17 cellular contexts compared by ENCODE assay signal in genomic region chr1:231170875-231171274, GRCh38. TPM values are rescaled to one million over a fixed set of nuclear protein-coding genes. Genes with fewer than 3 reads are reported as not detected.
A peak's percentile ranks its signal among the peaks of the same experiment; 100 is the strongest.
DNase-seq lines count a peak whose midpoint lies in the region; ATAC-seq, FAIRE-seq and TF ChIP-seq lines count a peak whose summit lies in the region.
"Had no signal": no experiment of that assay in that cellular context is flagged by ENCODE, and none has a peak within 500 bp of the region (broad histone marks: within the 10 kb centered on the region; RNA-seq: fewer than 3 reads in every experiment).

No MANE protein-coding gene starts in this region.

- H3K4me1 Mint-ChIP-seq in H9 (peaks cover 0 to 6% of the 10 kb centered on the region in 2 experiments; a peak in 2 of 4 replicates), endodermal cell (peaks cover 1% of the 10 kb centered on the region)
- peaks cover 2% of the 10 kb centered on the region for H3K4me1 Mint-ChIP-seq in activated CD4-positive, alpha-beta memory T cell treated with anti-CD3 and anti-CD28 coated beads, Interleukin-2, amount 10 ng/mL, durations not matched to agents 7 days and 5 days
- H3K4me1 Mint-ChIP-seq: IgD-negative memory B cell, naive B cell had no signal

- H3K4me2 ChIP-seq in H9 (ENCODE audit: insufficient read depth, insufficient read length, low read length) (no peak overlapping the region), OCI-LY7 (ENCODE audit: low read length) (no peak overlapping the region)

- H3K27me3 ChIP-seq in H9 (ENCODE audit: insufficient read depth, low read length): peaks cover 7% of the 10 kb centered on the region; the same call in 1 of the 2 replicates
- H3K27me3 ChIP-seq in endodermal cell (ENCODE audit: control insufficient read depth, insufficient read depth, low read length, poor library complexity, severe bottlenecking): peaks cover 12% of the 10 kb centered on the region
- H3K27me3 ChIP-seq: adrenal gland had no signal

- no peak overlapping the region for H3K14ac ChIP-seq in H9 (ENCODE audit: insufficient read depth, low read length)

- peak; percentile 21 for FAIRE-seq in D721Med (lab: Jason Lieb, UNC)
- FAIRE-seq: GM12892 had no signal

- H4K20me1 ChIP-seq in H9 (ENCODE audit: control insufficient read depth, insufficient read depth, insufficient read length): no peaks in the 10 kb centered on the region
- H4K20me1 ChIP-seq in OCI-LY7 (ENCODE audit: insufficient read depth, low read length): no peaks in the 10 kb centered on the region

- H3K9me3 Mint-ChIP-seq in H9: no peaks in the 10 kb centered on the region; a peak in 1 of 5 replicates
- H3K9me3 Mint-ChIP-seq in endodermal cell: no peaks in the 10 kb centered on the region
- no peaks in the 10 kb centered on the region for H3K9me3 Mint-ChIP-seq in activated CD4-positive, alpha-beta memory T cell treated with anti-CD3 and anti-CD28 coated beads, Interleukin-2, amount 10 ng/mL, durations not matched to agents 7 days and 5 days
- H3K9me3 Mint-ChIP-seq: CD8-positive, alpha-beta T cell; IgD-negative memory B cell had no signal

- H3K36me3 ChIP-seq in OCI-LY7 (ENCODE audit: insufficient read depth, low read length) (no peaks in the 10 kb centered on the region), endodermal cell (ENCODE audit: control insufficient read depth, insufficient read depth, low read length) (no peaks in the 10 kb centered on the region)
- H3K36me3 ChIP-seq: adrenal gland, gastrocnemius medialis, sigmoid colon had no signal

- no peak overlapping the region for H2BK5ac ChIP-seq in H9 (ENCODE audit: insufficient read length, low read length)

- TF ChIP-seq CTCF in D721Med (IDR thresholded peaks at IDR 0.05; ENCODE audit: insufficient read depth, missing control alignments) (no peak), H9 (conservative IDR thresholded peaks at IDR 0.05) (peak; percentile 62), OCI-LY7 (conservative IDR thresholded peaks at IDR 0.05; ENCODE audit: low read length) (peak; percentile 59), endodermal cell (conservative IDR thresholded peaks at IDR 0.05) (peak; percentile 79)

- H3K4me1 ChIP-seq in H9 (ENCODE audit: insufficient read depth, low read length) (no peaks in the 10 kb centered on the region), OCI-LY7 (ENCODE audit: insufficient read depth, low read length, poor library complexity, severe bottlenecking) (no peaks in the 10 kb centered on the region), endodermal cell (ENCODE audit: control insufficient read depth, insufficient read depth, low read length) (no peaks in the 10 kb centered on the region)
- H3K4me1 ChIP-seq: gastrocnemius medialis, sigmoid colon had no signal

- no peak overlapping the region for H4K5ac ChIP-seq in H9 (ENCODE audit: insufficient read length, low read depth, low read length)

- H3K79me1 ChIP-seq in H9 (ENCODE audit: insufficient read depth, low read depth, low read length, poor library complexity, severe bottlenecking): no peaks in the 10 kb centered on the region

- H2BK15ac ChIP-seq in H9 (ENCODE audit: low read depth, low read length): no peak overlapping the region

- H3K23ac ChIP-seq in H9 (ENCODE audit: insufficient read length, low read depth, low read length): no peak overlapping the region

- no TSS peak for BruUV-seq in OCI-LY7 (replicated peaks; lab: Mats Ljungman, UMichigan)

- DNase-seq in D721Med (ENCODE audit: insufficient read length, low spot score) (no peak), H9 (no peak), OCI-LY7 (ENCODE audit: low spot score) (peak; percentile 18), endodermal cell (peak; percentile 63), posterior cingulate gyrus (no peak), A172 (ENCODE audit: low spot score) (no peak)
- no peak for DNase-seq in activated CD4-positive, alpha-beta memory T cell treated with anti-CD3 and anti-CD28 coated beads, Interleukin-2, amount 10 ng/mL, durations not matched to agents 7 days and 5 days
- DNase-seq: adrenal gland; CD8-positive, alpha-beta T cell; gastrocnemius medialis; kidney glomerular epithelial cell; naive B cell; NCI-H2029 treated with DMSO at 0.1 percent for 48 hours; sigmoid colon had no signal

- no peaks in the 10 kb centered on the region for H3K23me2 ChIP-seq in H9 (ENCODE audit: insufficient read length, low read depth, low read length, poor library complexity, severe bottlenecking)

- no peak overlapping the region for H2AFZ ChIP-seq in H9 (ENCODE audit: low read length)
- H2AFZ ChIP-seq in OCI-LY7 (ENCODE audit: low read length): no peak overlapping the region

- H3K18ac ChIP-seq in H9 (ENCODE audit: insufficient read length, low read depth, low read length): no peak overlapping the region

- H3K9me2 ChIP-seq in OCI-LY7 (ENCODE audit: insufficient read depth, low read length): no peaks in the 10 kb centered on the region

- H3K56ac ChIP-seq in H9 (ENCODE audit: insufficient read length, low read depth, low read length): no peak overlapping the region

- no CpG with 5 or more reads among the region's 1 CpG for WGBS in H9 (ENCODE audit: extremely low coverage, insufficient read length, low lambda C conversion rate)
- WGBS in endodermal cell (ENCODE audit: insufficient coverage in 1 of 2, insufficient read length in 1 of 2), 2 experiments: 88 to 98% methylated on average over 1 of the region's 1 CpG

- POLR2A ChIA-PET in OCI-LY7 (lab: Charles Lee): no interaction called here
- POLR2A ChIA-PET in activated CD4-positive, alpha-beta memory T cell treated with anti-CD3 and anti-CD28 coated beads, Interleukin-2, amount 10 ng/mL, durations not matched to agents 7 days and 5 days (lab: Charles Lee): no interaction called here

- no peak overlapping the region for H4K8ac ChIP-seq in H9 (replicated peaks; ENCODE audit: insufficient read length, low read depth, low read length)

- H3K27ac ChIP-seq in H9 (ENCODE audit: insufficient read length, low read depth, low read length): no peak overlapping the region
- no peak overlapping the region for H3K27ac ChIP-seq in OCI-LY7 (ENCODE audit: low read depth, low read length, poor library complexity, severe bottlenecking)
- H3K27ac ChIP-seq in endodermal cell (ENCODE audit: low read depth, low read length): no peak overlapping the region
- H3K27ac ChIP-seq: adrenal gland, gastrocnemius medialis, sigmoid colon had no signal

- H3K79me2 ChIP-seq in H9 (ENCODE audit: insufficient read depth, low read length) (no peaks in the 10 kb centered on the region), OCI-LY7 (ENCODE audit: insufficient read depth, low read depth, low read length) (no peaks in the 10 kb centered on the region)

- H3K36me3 Mint-ChIP-seq in H9 (ENCODE audit: insufficient read depth in 1 of 3, low read depth in 3 of 3): no peaks in the 10 kb centered on the region
- no peaks in the 10 kb centered on the region for H3K36me3 Mint-ChIP-seq in endodermal cell (ENCODE audit: low read depth)
- no peaks in the 10 kb centered on the region for H3K36me3 Mint-ChIP-seq in activated CD4-positive, alpha-beta memory T cell treated with anti-CD3 and anti-CD28 coated beads, Interleukin-2, amount 10 ng/mL, durations not matched to agents 7 days and 5 days (ENCODE audit: low read depth)
- H3K36me3 Mint-ChIP-seq: CD8-positive, alpha-beta T cell; IgD-negative memory B cell had no signal

- H3K9ac ChIP-seq in H9 (ENCODE audit: extremely low read depth, insufficient read length, low read length): no peak overlapping the region
- H3K9ac ChIP-seq in endodermal cell (ENCODE audit: extremely low read depth, low read length, poor library complexity, severe bottlenecking): no peak overlapping the region

- H3T11ph ChIP-seq in H9 (ENCODE audit: low read length): no peak overlapping the region

- no peak overlapping the region for H2BK20ac ChIP-seq in H9 (ENCODE audit: low read depth, low read length, poor library complexity, severe bottlenecking)

- CTCF ChIA-PET in OCI-LY7 (lab: Charles Lee; ENCODE audit: unreplicated experiment): no interaction called here
- CTCF ChIA-PET in activated CD4-positive, alpha-beta memory T cell treated with anti-CD3 and anti-CD28 coated beads, Interleukin-2, amount 10 ng/mL, durations not matched to agents 7 days and 5 days (lab: Charles Lee): interaction anchor here (0.8 kb wide), 1 partner anchor 12 kb away, joined by 3 read pairs; no protein-coding TSS in a partner anchor

- no peak overlapping the region for H2BK12ac ChIP-seq in H9 (ENCODE audit: insufficient read length, low read depth, low read length)

- no peak overlapping the region for H4K91ac ChIP-seq in H9 (ENCODE audit: insufficient read length, low read depth, low read length)

- H3K27me3 Mint-ChIP-seq in H9 (ENCODE audit: low read depth) (peaks cover 86% of the 10 kb centered on the region), endodermal cell (ENCODE audit: insufficient read depth) (peaks cover 52% of the 10 kb centered on the region)
- peaks cover 34% of the 10 kb centered on the region for H3K27me3 Mint-ChIP-seq in activated CD4-positive, alpha-beta memory T cell treated with anti-CD3 and anti-CD28 coated beads, Interleukin-2, amount 10 ng/mL, durations not matched to agents 7 days and 5 days

- H3K4ac ChIP-seq in H9 (ENCODE audit: low read depth, low read length): no peak overlapping the region

- no peak overlapping the region for H2AK5ac ChIP-seq in H9 (ENCODE audit: insufficient read length, low read length)

- H3K9me3 ChIP-seq in H9 (ENCODE audit: control insufficient read depth, low read depth, low read length) (no peaks in the 10 kb centered on the region), OCI-LY7 (ENCODE audit: low read length) (no peaks in the 10 kb centered on the region), endodermal cell (ENCODE audit: control insufficient read depth, low read length) (no peaks in the 10 kb centered on the region)
- H3K9me3 ChIP-seq: adrenal gland, gastrocnemius medialis, sigmoid colon had no signal

- intact Hi-C loops in OCI-LY7 (cut with micrococcal nuclease; ENCODE audit: unreplicated experiment): no loop called here
- intact Hi-C loops in posterior cingulate gyrus (cut with DNase I): no loop called here

- ATAC-seq in GM18517 (IDR thresholded peaks at IDR 0.05; ENCODE audit: unreplicated experiment): no peak
- ATAC-seq: CD8-positive, alpha-beta T cell; gastrocnemius medialis had no signal

- H3K4me3 ChIP-seq in OCI-LY7 (ENCODE audit: low read depth, low read length, poor library complexity, severe bottlenecking) (no peak overlapping the region), endodermal cell (ENCODE audit: low read length) (no peak overlapping the region)
- H3K4me3 ChIP-seq: adrenal gland, gastrocnemius medialis, sigmoid colon had no signal

- H3K27ac Mint-ChIP-seq in H9 (no peak overlapping the region), endodermal cell (no peak overlapping the region)
- no peak overlapping the region for H3K27ac Mint-ChIP-seq in activated CD4-positive, alpha-beta memory T cell treated with anti-CD3 and anti-CD28 coated beads, Interleukin-2, amount 10 ng/mL, durations not matched to agents 7 days and 5 days
- H3K27ac Mint-ChIP-seq: CD8-positive, alpha-beta T cell; IgD-negative memory B cell; naive B cell had no signal

- H2BK120ac ChIP-seq in H9 (ENCODE audit: low read depth, low read length, poor library complexity, severe bottlenecking): no peak overlapping the region

- H3K4me3 Mint-ChIP-seq in H9: no peak overlapping the region
- no peak overlapping the region for H3K4me3 Mint-ChIP-seq in endodermal cell
- H3K4me3 Mint-ChIP-seq in activated CD4-positive, alpha-beta memory T cell treated with anti-CD3 and anti-CD28 coated beads, Interleukin-2, amount 10 ng/mL, durations not matched to agents 7 days and 5 days: no peak overlapping the region
- H3K4me3 Mint-ChIP-seq: CD8-positive, alpha-beta T cell; IgD-negative memory B cell; naive B cell had no signal

RNA-seq across cellular contexts. Expression of gene TRIM67, which starts 9.0 kb away (rescaled TPM):
- total RNA-seq in H9 (2021) (not detected in 2 replicates), OCI-LY7 (2022) (0.04 and 0.06 TPM in 2 replicates), endodermal cell (under 1 TPM; 0.04 TPM)
- 0.03 TPM in 1 of 2 replicates, not detected in the other for total RNA-seq in OCI-LY7 (2014; rRNA removed; shearing (Covaris generic))
- polyA plus RNA-seq in endodermal cell (2013, experiment 1 of 2): 1.1 TPM
- polyA plus RNA-seq in endodermal cell (2013, experiment 2 of 2): 1.0 TPM
- not detected for total RNA-seq in activated CD4-positive, alpha-beta memory T cell treated with anti-CD3 and anti-CD28 coated beads, Interleukin-2, amount 10 ng/mL, durations not matched to agents 7 days and 5 days
- 0.02 and 0.05 TPM in 2 replicates for total RNA-seq in A172 (2014; rRNA removed; shearing (Covaris generic))
- total RNA-seq: CD8-positive, alpha-beta T cell; gastrocnemius medialis had no signal
- polyA plus RNA-seq: IgD-negative memory B cell had no signal

Comparison
In these comparisons a context has a peak if more than half of its experiments do, and no peak if none do; other contexts are left out.
1. DNase-seq: peak in OCI-LY7 (single experiment) and endodermal cell (single experiment); none in D721Med (single experiment), H9 (single experiment), activated CD4-positive, alpha-beta memory T cell treated with anti-CD3 and anti-CD28 coated beads, Interleukin-2, amount 10 ng/mL, durations not matched to agents 7 days and 5 days (single experiment), posterior cingulate gyrus (0 of 10) and A172 (single experiment).